ENCODE assay signal across 15 cellular contexts in the genomic region with DNA sequence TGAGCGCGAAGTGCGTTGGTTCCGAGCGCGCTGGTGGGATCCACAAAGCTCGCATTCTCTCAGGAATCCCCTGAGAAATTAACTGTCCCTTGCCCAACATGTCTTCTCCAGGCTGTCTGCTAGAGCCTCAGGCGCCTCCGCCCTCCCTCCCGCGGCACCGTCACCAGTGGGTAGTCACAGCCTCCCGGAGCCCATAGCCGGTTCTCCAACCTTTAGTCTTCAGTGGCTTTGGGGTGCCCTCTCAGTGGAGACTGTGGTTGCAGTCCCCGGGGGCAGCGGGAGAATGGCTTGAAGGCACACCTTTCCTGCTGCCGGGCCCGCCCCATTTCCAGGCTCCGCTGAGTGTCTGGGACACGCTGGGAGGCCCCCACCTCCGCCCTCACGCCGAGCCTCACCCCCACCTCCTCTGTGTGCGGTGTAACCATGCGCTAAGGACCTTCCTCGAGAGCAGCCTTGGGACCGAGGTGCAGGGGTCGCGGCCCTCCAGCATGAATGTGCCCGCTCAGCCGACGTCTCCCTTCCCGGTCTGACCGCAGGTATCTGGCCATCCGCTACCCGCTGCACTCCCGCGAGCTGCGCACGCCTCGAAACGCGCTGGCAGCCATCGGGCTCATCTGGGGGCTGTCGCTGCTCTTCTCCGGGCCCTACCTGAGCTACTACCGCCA. TPM values are rescaled to one million over a fixed set of nuclear protein-coding genes. Genes with fewer than 3 reads are reported as not detected.
A peak's percentile ranks its signal among the peaks of the same experiment; 100 is the strongest.
DNase-seq lines count a peak whose midpoint lies in the region; ATAC-seq and TF ChIP-seq lines count a peak whose summit lies in the region.
"Had no signal": no experiment of that assay in that cellular context is flagged by ENCODE, and none has a peak within 500 bp of the region (broad histone marks: within the 10 kb centered on the region; RNA-seq: fewer than 3 reads in every experiment).

No MANE protein-coding gene starts in this region.

- dilution Hi-C loops in IMR-90 (cut with HindIII; ENCODE audit: low sequenced_read_pairs, unreplicated experiment), result no loop called here

- no peak for TF ChIP-seq CTCF in IMR-90 (conservative IDR thresholded peaks at IDR 0.05; ENCODE audit: low read depth, low read length)
- no peak for TF ChIP-seq CTCF in parathyroid adenoma (IDR thresholded peaks at IDR 0.05)

- no peak overlapping the region for H3K14ac ChIP-seq in IMR-90 (replicated peaks; ENCODE audit: low read depth, low read length)

- DNase-seq in NCI-H748 (lab: John Stamatoyannopoulos, UW; ENCODE audit: unreplicated experiment), result peak; percentile 26
- DNase-seq in NCI-H748 treated with DMSO at 0.1 percent for 48 hours (lab: John Stamatoyannopoulos, UW), result no peak
- DNase-seq in IMR-90, result no peak
- DNase-seq in effector memory CD8-positive, alpha-beta T cell, result no peak
- DNase-seq in NCI-H526 treated with DMSO at 0.1 percent for 48 hours (lab: John Stamatoyannopoulos, UW), result no peak
- DNase-seq: brain microvascular endothelial cell, MG63, ovary, SHP77 treated with DMSO at 0.1 percent for 48 hours had no signal

- POLR2A ChIA-PET in IMR-90 (lab: Charles Lee; ENCODE audit: unreplicated experiment), result no interaction called here

- no peak overlapping the region for H3K18ac ChIP-seq in IMR-90 (ENCODE audit: low read depth, low read length)

- H4K20me1 ChIP-seq in IMR-90 (ENCODE audit: insufficient read depth, low read length), result peaks cover 14% of the 10 kb centered on the region

- no peak overlapping the region for H3K56ac ChIP-seq in IMR-90 (ENCODE audit: extremely low read depth, insufficient read depth, low read length)

- WGBS in IMR-90 (ENCODE audit: extremely low coverage in 2 of 2, insufficient read length in 1 of 2), 2 experiments, result 6% methylated on average over 37 of the region's 47 CpGs; no CpG with 5 or more reads in 1 of the 2 experiments

- no peaks in the 10 kb centered on the region for H3K36me3 ChIP-seq in IMR-90 (ENCODE audit: control insufficient read depth, insufficient read depth, low read length)
- no peaks in the 10 kb centered on the region for H3K36me3 ChIP-seq in parathyroid adenoma (ENCODE audit: control insufficient read depth, insufficient read depth, low read length)
- H3K36me3 ChIP-seq: brain microvascular endothelial cell, MG63, ovary, tibial artery had no signal

- peaks cover 25 to 44% of the 10 kb centered on the region in 2 donors for H3K27me3 Mint-ChIP-seq in effector memory CD8-positive, alpha-beta T cell

- H3K27me3 ChIP-seq in IMR-90 (ENCODE audit: control insufficient read depth, insufficient read depth, low read length) (peaks cover 66% of the 10 kb centered on the region), parathyroid adenoma (ENCODE audit: control insufficient read depth, insufficient read depth, low read length) (peaks cover 3% of the 10 kb centered on the region)

- H3K9ac ChIP-seq in IMR-90 (ENCODE audit: low read depth, low read length) (no peak overlapping the region), parathyroid adenoma (no peak overlapping the region)

- H4K91ac ChIP-seq in IMR-90 (ENCODE audit: insufficient read depth, low read depth, low read length), result no peak overlapping the region

- H3K4me3 ChIP-seq in IMR-90 (ENCODE audit: insufficient read depth, low read depth, low read length), result no peak overlapping the region
- no peak overlapping the region for H3K4me3 ChIP-seq in parathyroid adenoma (ENCODE audit: low read depth, low read length)
- H3K4me3 ChIP-seq: MG63, ovary, tibial artery had no signal

- H3K9me1 ChIP-seq in IMR-90 (ENCODE audit: insufficient read depth, low read length), result peaks cover 11% of the 10 kb centered on the region

- H3K9me3 ChIP-seq in IMR-90 (ENCODE audit: control insufficient read depth, insufficient read depth, low read length) (no peaks in the 10 kb centered on the region), parathyroid adenoma (ENCODE audit: control insufficient read depth, low read length) (no peaks in the 10 kb centered on the region)
- H3K9me3 ChIP-seq: MG63, ovary, tibial artery had no signal

- peaks cover 10% of the 10 kb centered on the region for H3K79me2 ChIP-seq in parathyroid adenoma

- TF ChIP-seq POLR2A in IMR-90 (IDR thresholded peaks at IDR 0.05; ENCODE audit: low read depth, low read length), result no peak

- in situ Hi-C loops in IMR-90 (cut with MboI; ENCODE audit: low sequenced_read_pairs), result no loop called here

- peaks cover 26 to 36% of the 10 kb centered on the region in 2 donors for H3K4me1 Mint-ChIP-seq in effector memory CD8-positive, alpha-beta T cell (ENCODE audit: low read depth in 2 of 2)

- peaks cover 0 to 14% of the 10 kb centered on the region in 2 experiments; a peak in 2 of 4 replicates for H3K79me1 ChIP-seq in IMR-90 (ENCODE audit: low read depth in 1 of 2, low read length in 2 of 2)

- H2BK120ac ChIP-seq in IMR-90 (ENCODE audit: low read depth, low read length), result no peak overlapping the region

- no peak overlapping the region for H3K4ac ChIP-seq in IMR-90 (ENCODE audit: low read depth, low read length)

- no peaks in the 10 kb centered on the region for H3K9me3 Mint-ChIP-seq in effector memory CD8-positive, alpha-beta T cell

- no peak overlapping the region for H3K27ac Mint-ChIP-seq in effector memory CD8-positive, alpha-beta T cell

- peaks cover 4% of the 10 kb centered on the region for H3K36me3 Mint-ChIP-seq in effector memory CD8-positive, alpha-beta T cell (ENCODE audit: insufficient read depth)

- no peak overlapping the region for H4K5ac ChIP-seq in IMR-90 (ENCODE audit: low read depth, low read length)

- no peak overlapping the region for H3K27ac ChIP-seq in IMR-90 (ENCODE audit: insufficient read depth, low read length)
- H3K27ac ChIP-seq in parathyroid adenoma, result no peak overlapping the region
- H3K27ac ChIP-seq: brain microvascular endothelial cell, ovary, tibial artery had no signal

- intact Hi-C loops in IMR-90 (cut with micrococcal nuclease), result loop anchor here (10.0 kb wide), 1 partner anchor 171 kb away; a partner anchor contains a TSS

- H2AK5ac ChIP-seq in IMR-90 (ENCODE audit: low read depth, low read length), result no peak overlapping the region

- peaks cover 3% of the 10 kb centered on the region; the same call in 1 of the 2 replicates for H3K4me1 ChIP-seq in IMR-90 (ENCODE audit: control insufficient read depth, insufficient read depth, low read length)
- peaks cover 42% of the 10 kb centered on the region for H3K4me1 ChIP-seq in parathyroid adenoma

- no peak overlapping the region for H3K4me2 ChIP-seq in IMR-90 (ENCODE audit: low read depth, low read length)
- H3K4me2 ChIP-seq in parathyroid adenoma (ENCODE audit: low read length), result peak overlapping the region; percentile 35

- CTCF ChIA-PET in IMR-90 (lab: Yijun Ruan, JAX), result no interaction called here

- H2AK9ac ChIP-seq in IMR-90 (replicated peaks; ENCODE audit: low read depth, low read length, poor library complexity), result no peak overlapping the region

- no peak for TF ChIP-seq RAD21 in IMR-90 (IDR thresholded peaks at IDR 0.05; ENCODE audit: low read length)

- H3K4me3 Mint-ChIP-seq in effector memory CD8-positive, alpha-beta T cell, result peak overlapping the region; percentile 74 to 75

- H2BK15ac ChIP-seq in IMR-90 (ENCODE audit: low read depth, low read length), result no peak overlapping the region

- peak overlapping the region; percentile 46 for H2AFZ ChIP-seq in IMR-90 (replicated peaks; ENCODE audit: low read length, poor library complexity)
- H2AFZ ChIP-seq in parathyroid adenoma, result peak overlapping the region; percentile 17

- H4K8ac ChIP-seq in IMR-90 (ENCODE audit: low read depth in 2 of 2, low read length in 2 of 2), result no peak overlapping the region

- ATAC-seq in IMR-90 (ENCODE audit: low read depth), result no peak
- ATAC-seq in effector memory CD8-positive, alpha-beta T cell (replicated peaks), result no peak
- ATAC-seq in HG03342 (IDR thresholded peaks at IDR 0.05; ENCODE audit: unreplicated experiment), result no peak
- no peak for ATAC-seq in GM21825 (IDR thresholded peaks at IDR 0.05; ENCODE audit: unreplicated experiment)

- BruUV-seq in IMR-90 (replicated peaks; lab: Mats Ljungman, UMichigan), result no TSS peak

- H2BK5ac ChIP-seq in IMR-90 (ENCODE audit: low read depth, low read length, poor library complexity, severe bottlenecking), result no peak overlapping the region

- H2BK20ac ChIP-seq in IMR-90 (ENCODE audit: low read depth, low read length), result no peak overlapping the region

- no peak overlapping the region for H3K23ac ChIP-seq in IMR-90 (ENCODE audit: low read depth, low read length)

TF ChIP-seq in IMR-90, 13 proteins besides CTCF, POLR2A, EP300 and RAD21 (continues in another document):
- TF ChIP-seq CEBPB (IDR thresholded peaks at IDR 0.05; ENCODE audit: low read depth, low read length), result no peak
- no peak for TF ChIP-seq NFE2L2 (IDR thresholded peaks at IDR 0.05; ENCODE audit: low read depth, low read length)

RNA-seq across cellular contexts. Expression of a gene that starts 1.7 kb away (rescaled TPM):
- not detected in 2 replicates for total RNA-seq in IMR-90 (2012; rRNA removed)
- polyA plus RNA-seq in IMR-90 (2012; rRNA removed), result 0.07 and 0.10 TPM in 2 replicates
- 0.18 TPM in 1 of 2 replicates, not detected in the other for polyA plus RNA-seq in IMR-90 (2012; cell fraction: cytosol; rRNA removed)
- polyA plus RNA-seq in IMR-90 (2012; cell fraction: nucleus; rRNA removed; ENCODE audit: low replicate concordance), result 0.10 and 0.26 TPM in 2 replicates
- total RNA-seq: A172 had no signal
- polyA plus RNA-seq: ovary had no signal

RNA-seq across cellular contexts. Expression of a gene that starts 2.8 kb away (rescaled TPM):
- total RNA-seq in IMR-90 (2012; rRNA removed), result not detected in 2 replicates
- not detected in 2 replicates for polyA plus RNA-seq in IMR-90 (2012; rRNA removed)
- not detected in 2 replicates for polyA plus RNA-seq in IMR-90 (2012; cell fraction: cytosol; rRNA removed)
- 0.16 and 0.18 TPM in 2 replicates for polyA plus RNA-seq in IMR-90 (2012; cell fraction: nucleus; rRNA removed; ENCODE audit: low replicate concordance)
- total RNA-seq: A172, epithelial cell of proximal tubule had no signal

RNA-seq across cellular contexts. Expression of a gene that starts 3.9 kb away (rescaled TPM):
- total RNA-seq in IMR-90 (2012; rRNA removed), result 47.1 and 47.2 TPM in 2 replicates
- 69.1 and 82.6 TPM in 2 replicates for polyA plus RNA-seq in IMR-90 (2012; rRNA removed)
- 28.2 and 52.1 TPM in 2 replicates for polyA plus RNA-seq in IMR-90 (2012; cell fraction: cytosol; rRNA removed)
- polyA plus RNA-seq in IMR-90 (2012; cell fraction: nucleus; rRNA removed; ENCODE audit: low replicate concordance), result 24.9 and 48.5 TPM in 2 replicates

RNA-seq across cellular contexts. Expression of a gene that starts 27.4 kb away (rescaled TPM):
- total RNA-seq in IMR-90 (2012; rRNA removed), result 98.9 and 118 TPM in 2 replicates
- 85.9 and 89.5 TPM in 2 replicates for polyA plus RNA-seq in IMR-90 (2012; rRNA removed)
- 35.6 and 57.4 TPM in 2 replicates for polyA plus RNA-seq in IMR-90 (2012; cell fraction: cytosol; rRNA removed)
- 192 and 276 TPM in 2 replicates for polyA plus RNA-seq in IMR-90 (2012; cell fraction: nucleus; rRNA removed; ENCODE audit: low replicate concordance)

RNA-seq across cellular contexts. Expression of a gene that starts 49.1 kb away (rescaled TPM):
- not detected in 2 replicates for total RNA-seq in IMR-90 (2012; rRNA removed)
- not detected in 2 replicates for polyA plus RNA-seq in IMR-90 (2012; rRNA removed)
- polyA plus RNA-seq in IMR-90 (2012; cell fraction: cytosol; rRNA removed), result not detected in 2 replicates
- 0.01 TPM in 1 of 2 replicates, not detected in the other for polyA plus RNA-seq in IMR-90 (2012; cell fraction: nucleus; rRNA removed; ENCODE audit: low replicate concordance)
- total RNA-seq: A172 had no signal
